ENCODE assay signal across 1 cellular context in the genomic region with DNA sequence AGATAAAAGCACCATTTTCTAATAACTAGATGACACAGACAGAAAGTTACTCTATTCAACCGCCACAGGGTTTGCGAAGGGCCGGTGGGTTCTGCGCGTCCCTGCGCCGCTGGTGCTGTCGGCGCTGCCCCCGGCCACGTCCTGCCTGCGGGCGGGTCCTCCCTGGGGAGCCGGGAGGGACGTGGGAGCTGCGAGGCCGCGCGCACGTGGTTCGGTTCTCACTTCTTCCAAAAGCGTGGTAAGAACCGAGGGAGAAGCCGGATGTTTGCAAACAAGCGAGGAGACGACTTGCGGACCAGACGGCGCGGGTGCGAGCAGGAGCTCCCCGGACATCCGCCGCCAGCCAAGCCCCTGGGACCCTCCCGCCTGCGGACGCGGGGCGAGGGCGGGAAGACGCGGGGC.
TF ChIP-seq lines count a peak whose summit lies in the region.

No MANE protein-coding gene starts in this region.

TF ChIP-seq in H1, 55 proteins besides CTCF, POLR2A, EP300 and RAD21 (continued from another document):
- TF ChIP-seq, protein P1, sequence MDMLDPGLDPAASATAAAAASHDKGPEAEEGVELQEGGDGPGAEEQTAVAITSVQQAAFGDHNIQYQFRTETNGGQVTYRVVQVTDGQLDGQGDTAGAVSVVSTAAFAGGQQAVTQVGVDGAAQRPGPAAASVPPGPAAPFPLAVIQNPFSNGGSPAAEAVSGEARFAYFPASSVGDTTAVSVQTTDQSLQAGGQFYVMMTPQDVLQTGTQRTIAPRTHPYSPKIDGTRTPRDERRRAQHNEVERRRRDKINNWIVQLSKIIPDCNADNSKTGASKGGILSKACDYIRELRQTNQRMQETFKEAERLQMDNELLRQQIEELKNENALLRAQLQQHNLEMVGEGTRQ (IDR thresholded peaks at IDR 0.05; ENCODE audit: low read length) = no peak
- TF ChIP-seq, protein P2, sequence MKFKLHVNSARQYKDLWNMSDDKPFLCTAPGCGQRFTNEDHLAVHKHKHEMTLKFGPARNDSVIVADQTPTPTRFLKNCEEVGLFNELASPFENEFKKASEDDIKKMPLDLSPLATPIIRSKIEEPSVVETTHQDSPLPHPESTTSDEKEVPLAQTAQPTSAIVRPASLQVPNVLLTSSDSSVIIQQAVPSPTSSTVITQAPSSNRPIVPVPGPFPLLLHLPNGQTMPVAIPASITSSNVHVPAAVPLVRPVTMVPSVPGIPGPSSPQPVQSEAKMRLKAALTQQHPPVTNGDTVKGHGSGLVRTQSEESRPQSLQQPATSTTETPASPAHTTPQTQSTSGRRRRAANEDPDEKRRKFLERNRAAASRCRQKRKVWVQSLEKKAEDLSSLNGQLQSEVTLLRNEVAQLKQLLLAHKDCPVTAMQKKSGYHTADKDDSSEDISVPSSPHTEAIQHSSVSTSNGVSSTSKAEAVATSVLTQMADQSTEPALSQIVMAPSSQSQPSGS (IDR thresholded peaks at IDR 0.05; ENCODE audit: low read length) = no peak
- peak; percentile 83 for TF ChIP-seq KDM4A (IDR thresholded peaks at IDR 0.05; ENCODE audit: low read depth, low read length, severe bottlenecking)
- TF ChIP-seq CHD2 (IDR thresholded peaks at IDR 0.05; ENCODE audit: low read length) = no peak
- TF ChIP-seq, protein P3, sequence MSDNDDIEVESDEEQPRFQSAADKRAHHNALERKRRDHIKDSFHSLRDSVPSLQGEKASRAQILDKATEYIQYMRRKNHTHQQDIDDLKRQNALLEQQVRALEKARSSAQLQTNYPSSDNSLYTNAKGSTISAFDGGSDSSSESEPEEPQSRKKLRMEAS (IDR thresholded peaks at IDR 0.05) = peak; percentile 89
- no peak for TF ChIP-seq SIX5 (IDR thresholded peaks at IDR 0.05; ENCODE audit: low read depth, low read length)
- TF ChIP-seq, protein P4, sequence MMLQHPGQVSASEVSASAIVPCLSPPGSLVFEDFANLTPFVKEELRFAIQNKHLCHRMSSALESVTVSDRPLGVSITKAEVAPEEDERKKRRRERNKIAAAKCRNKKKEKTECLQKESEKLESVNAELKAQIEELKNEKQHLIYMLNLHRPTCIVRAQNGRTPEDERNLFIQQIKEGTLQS (IDR thresholded peaks at IDR 0.05; ENCODE audit: insufficient read depth, low read depth, low read length) = no peak
- TF ChIP-seq, protein P5, sequence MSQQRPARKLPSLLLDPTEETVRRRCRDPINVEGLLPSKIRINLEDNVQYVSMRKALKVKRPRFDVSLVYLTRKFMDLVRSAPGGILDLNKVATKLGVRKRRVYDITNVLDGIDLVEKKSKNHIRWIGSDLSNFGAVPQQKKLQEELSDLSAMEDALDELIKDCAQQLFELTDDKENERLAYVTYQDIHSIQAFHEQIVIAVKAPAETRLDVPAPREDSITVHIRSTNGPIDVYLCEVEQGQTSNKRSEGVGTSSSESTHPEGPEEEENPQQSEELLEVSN (IDR thresholded peaks at IDR 0.05) = peak; percentile 95
- TF ChIP-seq SUZ12 (IDR thresholded peaks at IDR 0.05; ENCODE audit: low read length) = peak; percentile 2; the same call in 1 of the 2 replicates
- TF ChIP-seq JUND (IDR thresholded peaks at IDR 0.05; ENCODE audit: low read length) = no peak
- no peak for TF ChIP-seq TEAD4 (IDR thresholded peaks at IDR 0.05; ENCODE audit: low read depth, low read length)
- TF ChIP-seq KDM1A (IDR thresholded peaks at IDR 0.05; ENCODE audit: borderline replicate concordance, low read length) = no peak
- TF ChIP-seq CREB1 (IDR thresholded peaks at IDR 0.05) = no peak
- no peak for TF ChIP-seq HDAC6 (IDR thresholded peaks at IDR 0.05; ENCODE audit: low read depth, low read length)
- TF ChIP-seq SP1 (IDR thresholded peaks at IDR 0.05; ENCODE audit: low read depth, low read length) = no peak
- TF ChIP-seq BACH1 (IDR thresholded peaks at IDR 0.05; ENCODE audit: low read length) = no peak
- no peak for TF ChIP-seq TAF7 (optimal IDR thresholded peaks at IDR 0.05; ENCODE audit: borderline replicate concordance, low read depth, low read length)
